27 cellular contexts compared by ENCODE assay signal in the genomic region with DNA sequence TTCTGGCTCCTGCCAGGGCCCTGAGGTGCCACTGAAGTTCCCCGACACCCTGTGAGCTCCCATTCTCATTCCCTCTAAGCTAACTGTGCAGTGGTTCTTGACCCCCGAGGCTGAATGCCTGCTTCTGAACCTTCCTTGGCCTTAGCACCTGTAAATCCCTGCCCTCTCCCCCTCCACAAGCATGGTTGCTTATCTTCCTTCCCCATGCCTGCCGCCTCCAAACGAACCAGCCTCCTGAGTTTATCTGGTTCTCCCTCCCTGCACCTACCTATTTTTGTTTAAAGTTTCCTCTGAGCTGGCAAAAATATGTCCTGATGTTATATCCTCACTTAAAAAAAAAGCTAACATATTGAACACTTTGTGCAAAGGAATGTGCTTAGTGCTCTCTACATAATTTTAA.
"Had no signal": no experiment of that assay in that cellular context is flagged by ENCODE, and none has a peak within 500 bp of the region (broad histone marks: within the 10 kb centered on the region; RNA-seq: fewer than 3 reads in every experiment).

No MANE protein-coding gene starts in this region.

- H3K27me3 ChIP-seq: heart left ventricle, left lung, neutrophil, right lobe of liver, tibial artery had no signal

- H3K9me3 Mint-ChIP-seq: activated B cell treated with CpG ODN at 0.5 μM for 24 hours; activated naive CD4-positive, alpha-beta T cell treated with anti-CD3 and anti-CD28 coated beads, Interleukin-2, amount 10 ng/mL, durations not matched to agents 7 days and 5 days; effector memory CD8-positive, alpha-beta T cell; immature natural killer cell; natural killer cell treated with Interleukin-12 subunit alpha and Interleukin-12 subunit beta and Interleukin-15 and Interleukin-18, amount 100 ng/mL, for 72 hours; stimulated activated effector memory CD8-positive, alpha-beta T cell treated with anti-CD3 and anti-CD28 coated beads, Interleukin-12 subunit alpha, Interleukin-12 subunit beta, amount 100 ng/mL, for 72 hours; stimulated activated naive CD8-positive, alpha-beta T cell treated with anti-CD3 and anti-CD28 coated beads, Interleukin-15, amount 100 ng/mL, for 72 hours; T-helper 2 cell treated with Interferon-gamma antibody and Interleukin-4, amounts not matched to agents 5 μg/mL and 100 μg/mL, for 36 hours had no signal

- H3K27ac Mint-ChIP-seq: activated B cell treated with CpG ODN at 0.5 μM for 24 hours; activated CD4-positive, alpha-beta T cell treated with anti-CD3 and anti-CD28 coated beads for 36 hours; activated naive CD4-positive, alpha-beta T cell treated with anti-CD3 and anti-CD28 coated beads, Interleukin-2, amount 10 ng/mL, durations not matched to agents 7 days and 5 days; immature natural killer cell; natural killer cell treated with Interleukin-12 subunit alpha and Interleukin-12 subunit beta and Interleukin-15 and Interleukin-18, amount 100 ng/mL, for 72 hours; stimulated activated effector memory CD8-positive, alpha-beta T cell treated with anti-CD3 and anti-CD28 coated beads, Interleukin-12 subunit alpha, Interleukin-12 subunit beta, amount 100 ng/mL, for 72 hours; T-helper 2 cell treated with Interferon-gamma antibody and Interleukin-4, amounts not matched to agents 5 μg/mL and 100 μg/mL, for 36 hours had no signal

- H3K4me1 ChIP-seq: left lung, lower lobe of right lung, tibial artery had no signal

- H3K36me3 Mint-ChIP-seq: natural killer cell treated with Interleukin-12 subunit alpha and Interleukin-12 subunit beta and Interleukin-15 and Interleukin-18, amount 100 ng/mL, for 72 hours; stimulated activated effector memory CD8-positive, alpha-beta T cell treated with anti-CD3 and anti-CD28 coated beads, Interleukin-12 subunit alpha, Interleukin-12 subunit beta, amount 100 ng/mL, for 72 hours had no signal

- DNase-seq: activated B cell treated with CpG ODN at 0.5 μM for 24 hours; activated CD4-positive, alpha-beta T cell treated with anti-CD3 and anti-CD28 coated beads for 36 hours; activated effector memory CD4-positive, alpha-beta T cell treated with Interleukin-2 at 50 U/mL for 16 hours; activated naive CD4-positive, alpha-beta T cell treated with anti-CD3 and anti-CD28 coated beads, Interleukin-2, amount 10 ng/mL, durations not matched to agents 7 days and 5 days; activated T-cell treated with anti-CD3 and anti-CD28 coated beads for 4 hours; amygdala; caudate nucleus; cortex of kidney; effector memory CD8-positive, alpha-beta T cell; heart left ventricle; hypothalamus; immature natural killer cell; kidney glomerular epithelial cell; left lung; lower lobe of right lung; mesendoderm; mucosa of descending colon; right lobe of liver; stimulated activated CD4-positive, alpha-beta T cell treated with anti-CD3 and anti-CD28 coated beads, Interleukin-12 subunit alpha, Interleukin-12 subunit beta, amount 100 ng/mL, for 4 hours; stimulated activated CD4-positive, alpha-beta T cell treated with anti-CD3 and anti-CD28 coated beads, Interleukin-4, amount 100 ng/mL, for 1 hour; stimulated activated naive CD8-positive, alpha-beta T cell treated with anti-CD3 and anti-CD28 coated beads, Interleukin-15, amount 100 ng/mL, for 72 hours; T-helper 1 cell; tibial artery had no signal

- H3K9me3 ChIP-seq: heart left ventricle, left lung, lower lobe of right lung, mucosa of descending colon, neutrophil, right lobe of liver, tibial artery had no signal

- H3K4me3 ChIP-seq: heart left ventricle, left lung, lower lobe of right lung, mucosa of descending colon, right lobe of liver, tibial artery had no signal

- H3K27ac ChIP-seq: heart left ventricle, left lung, lower lobe of right lung, neutrophil, right lobe of liver, tibial artery had no signal

- H3K4me3 Mint-ChIP-seq: activated B cell treated with CpG ODN at 0.5 μM for 24 hours; activated CD4-positive, alpha-beta T cell treated with anti-CD3 and anti-CD28 coated beads for 36 hours; activated naive CD4-positive, alpha-beta T cell treated with anti-CD3 and anti-CD28 coated beads, Interleukin-2, amount 10 ng/mL, durations not matched to agents 7 days and 5 days; effector memory CD8-positive, alpha-beta T cell; immature natural killer cell; natural killer cell treated with Interleukin-12 subunit alpha and Interleukin-12 subunit beta and Interleukin-15 and Interleukin-18, amount 100 ng/mL, for 72 hours; stimulated activated effector memory CD8-positive, alpha-beta T cell treated with anti-CD3 and anti-CD28 coated beads, Interleukin-12 subunit alpha, Interleukin-12 subunit beta, amount 100 ng/mL, for 72 hours; stimulated activated naive CD8-positive, alpha-beta T cell treated with anti-CD3 and anti-CD28 coated beads, Interleukin-15, amount 100 ng/mL, for 72 hours; T-helper 2 cell treated with Interferon-gamma antibody and Interleukin-4, amounts not matched to agents 5 μg/mL and 100 μg/mL, for 36 hours had no signal

- H3K4me1 Mint-ChIP-seq: immature natural killer cell; stimulated activated effector memory CD8-positive, alpha-beta T cell treated with anti-CD3 and anti-CD28 coated beads, Interleukin-12 subunit alpha, Interleukin-12 subunit beta, amount 100 ng/mL, for 72 hours had no signal

- H3K27me3 Mint-ChIP-seq: activated B cell treated with CpG ODN at 0.5 μM for 24 hours; activated CD4-positive, alpha-beta T cell treated with anti-CD3 and anti-CD28 coated beads for 36 hours; effector memory CD8-positive, alpha-beta T cell; stimulated activated naive CD8-positive, alpha-beta T cell treated with anti-CD3 and anti-CD28 coated beads, Interleukin-15, amount 100 ng/mL, for 72 hours had no signal

- H3K36me3 ChIP-seq: left lung, lower lobe of right lung, neutrophil, right lobe of liver, tibial artery had no signal

- ATAC-seq: activated CD4-positive, alpha-beta T cell treated with anti-CD3 and anti-CD28 coated beads for 36 hours; effector memory CD8-positive, alpha-beta T cell; heart left ventricle; left lung; lower lobe of right lung; mucosa of descending colon; natural killer cell treated with Interleukin-12 subunit alpha and Interleukin-12 subunit beta and Interleukin-15 and Interleukin-18, amount 100 ng/mL, for 72 hours; right lobe of liver; stimulated activated effector memory CD8-positive, alpha-beta T cell treated with anti-CD3 and anti-CD28 coated beads, Interleukin-12 subunit alpha, Interleukin-12 subunit beta, amount 100 ng/mL, for 72 hours had no signal
